8 cellular contexts compared by ENCODE assay signal in genomic region chr17:75524971-75525805, GRCh38. TPM values are rescaled to one million over a fixed set of nuclear protein-coding genes. Genes with fewer than 3 reads are reported as not detected.
DNase-seq lines count a peak whose midpoint lies in the region; ATAC-seq, FAIRE-seq and TF ChIP-seq lines count a peak whose summit lies in the region.

LLGL2 (plus strand) TSS chr17:75525697; CDS start chr17:75543427, 17,730 bp downstream.

- no peaks in the 10 kb centered on the region for H3K36me3 ChIP-seq in mammary epithelial cell (ENCODE audit: insufficient read depth, low read length)
- H3K36me3 ChIP-seq in kidney (ENCODE audit: control insufficient read depth in 1 of 2, insufficient read depth in 2 of 2, low read length in 2 of 2), result peaks cover 0 to 2% of the 10 kb centered on the region in 2 donors

- intact Hi-C loops in mammary epithelial cell (cut with micrococcal nuclease), result loop anchor here (1.0 kb wide), 2 partner anchors 8 to 99 kb away; no protein-coding TSS in a partner anchor
- intact Hi-C loops in kidney (cut with DNase I), result no loop called here

- TF ChIP-seq POLR2A in GM18505 (IDR thresholded peaks at IDR 0.05; ENCODE audit: borderline replicate concordance, extremely low read depth, insufficient read depth, insufficient read length), result peak; percentile 43

- peak within 1 kb of the TSS; percentile 29 for H3K27ac ChIP-seq in mammary epithelial cell (ENCODE audit: insufficient read depth, low read depth, low read length)
- peak within 1 kb of the TSS; percentile 76 to 92 for H3K27ac ChIP-seq in kidney (ENCODE audit: low read depth in 2 of 2, low read length in 2 of 2)

- H4K20me1 ChIP-seq in mammary epithelial cell (ENCODE audit: insufficient read depth, low read length), result no peaks in the 10 kb centered on the region

- 5% methylated on average over 15 of the region's 108 CpGs for WGBS in mammary epithelial cell (ENCODE audit: low coverage, missing lambda C conversion rate)

- peak within 1 kb of the TSS; percentile 90 for H3K4me2 ChIP-seq in mammary epithelial cell (ENCODE audit: insufficient read depth, low read depth, low read length)

- dilution Hi-C loops in mammary epithelial cell (cut with HindIII; ENCODE audit: low sequenced_read_pairs), result no loop called here

- H3K79me2 ChIP-seq in mammary epithelial cell (ENCODE audit: insufficient read depth, low read length), result peaks cover 9% of the 10 kb centered on the region

- H3K9ac ChIP-seq in mammary epithelial cell (ENCODE audit: insufficient read depth, low read length) (peak within 1 kb of the TSS; percentile 48), kidney (ENCODE audit: low read length in 2 of 2) (peak within 1 kb of the TSS; percentile 4 to 80)

- ATAC-seq in GM18505 (IDR thresholded peaks at IDR 0.05; ENCODE audit: unreplicated experiment), result peak; percentile 81
- ATAC-seq in HG03025 (IDR thresholded peaks at IDR 0.05; ENCODE audit: low FRiP score, unreplicated experiment), result peak; percentile 63

- CTCF ChIA-PET in mammary epithelial cell (lab: Charles Lee; ENCODE audit: low non-redundant PET), result interaction anchor here (0.6 kb wide), 1 partner anchor 9 kb away, joined by 9 read pairs; no protein-coding TSS in a partner anchor

- DNase-seq in NCI-H2107 treated with DMSO at 0.1 percent for 48 hours (lab: John Stamatoyannopoulos, UW; ENCODE audit: unreplicated experiment), result peak; percentile 57
- peak; percentile 88 for DNase-seq in mammary epithelial cell
- DNase-seq in kidney, result peak; percentile 96
- peak; percentile 80 for DNase-seq in stimulated activated CD4-positive, alpha-beta T cell treated with anti-CD3 and anti-CD28 coated beads, Interleukin-2, amount 100 ng/mL, for 24 hours
- no peak for DNase-seq in mesenteric fat pad (ENCODE audit: low spot score)

- TF ChIP-seq CTCF in WI38 (IDR thresholded peaks at IDR 0.05; ENCODE audit: low read depth, low read length) (no peak), mammary epithelial cell (conservative IDR thresholded peaks at IDR 0.05 in 1 of 2, IDR thresholded peaks at IDR 0.05 in 1 of 2; ENCODE audit: extremely low read depth in 1 of 2, insufficient read depth in 1 of 2, low read depth in 1 of 2, low read length in 2 of 2) (peak in 1 of 2 donors; percentile 58), kidney (IDR thresholded peaks at IDR 0.05; ENCODE audit: borderline replicate concordance, extremely low read depth, insufficient read depth) (peak; percentile 55)

- in situ Hi-C loops in mammary epithelial cell (cut with MboI; ENCODE audit: low sequenced_read_pairs in 2 of 2), result no loop called here

- BruUV-seq in mammary epithelial cell (replicated peaks; lab: Mats Ljungman, UMichigan), result no TSS peak

- H3K4me1 ChIP-seq in mammary epithelial cell (ENCODE audit: insufficient read depth, low read length) (peaks cover 15% of the 10 kb centered on the region), kidney (ENCODE audit: control insufficient read depth in 1 of 2, insufficient read depth in 1 of 2, low read depth in 1 of 2, low read length in 2 of 2) (peaks cover 0 to 8% of the 10 kb centered on the region in 2 donors)

- no peaks in the 10 kb centered on the region for H3K27me3 ChIP-seq in mammary epithelial cell (ENCODE audit: insufficient read depth, low read length)

- no peaks in the 10 kb centered on the region for H3K9me3 ChIP-seq in mammary epithelial cell (replicated peaks; ENCODE audit: insufficient read depth, low read length)
- no peaks in the 10 kb centered on the region for H3K9me3 ChIP-seq in kidney (ENCODE audit: control insufficient read depth in 1 of 2, low read length in 2 of 2)

- H3K4me3 ChIP-seq in WI38 (ENCODE audit: low read depth, low read length) (peak within 1 kb of the TSS; percentile 41), mammary epithelial cell (replicated peaks in 1 of 3; ENCODE audit: insufficient read depth in 1 of 3, low read depth in 2 of 3, low read length in 3 of 3) (peak within 1 kb of the TSS; percentile 70 to 96 (median 84)), kidney (ENCODE audit: low read length in 2 of 2) (peak within 1 kb of the TSS; percentile 71 to 76)

- H2AFZ ChIP-seq in mammary epithelial cell (ENCODE audit: low read depth, low read length), result peak within 1 kb of the TSS; percentile 96

- FAIRE-seq in kidney (lab: Jason Lieb, UNC), result no peak

RNA-seq across cellular contexts. Expression of gene LLGL2, which starts in this region (rescaled TPM):
- 10 to 100 TPM; 22.3 to 25.7 TPM for total RNA-seq in mammary epithelial cell
- polyA plus RNA-seq in mammary epithelial cell, result 15.4 TPM
- polyA minus RNA-seq in mammary epithelial cell, result 11.0 TPM
- 262 TPM for total RNA-seq in kidney
- polyA plus RNA-seq in kidney (ENCODE audit: insufficient read depth, low read depth, low replicate concordance), result 181 TPM
- 8.2 TPM for total RNA-seq in mesenteric fat pad

Comparison
In these comparisons a context has a peak if more than half of its experiments do, and no peak if none do; other contexts are left out.
1. RNA of gene LLGL2 (polyA plus RNA-seq): 181 TPM in kidney (single experiment); 15.4 TPM in mammary epithelial cell (single experiment); every median in the first group is over 10 times any median in the second.
2. Peak in every context shown above with its lines, with median percentiles within 50 percentile points of each other: H3K4me3 ChIP-seq.